In genomic region chr22:46507451-46508390, GRCh38 we compare ENCODE assay signal across 14 cellular contexts.
"Had no signal": no experiment of that assay in that cellular context is flagged by ENCODE, and none has a peak within 500 bp of the region (broad histone marks: within the 10 kb centered on the region; RNA-seq: fewer than 3 reads in every experiment).

No MANE protein-coding gene starts in this region.

- H3K9me3 ChIP-seq: gastrocnemius medialis, heart left ventricle, pancreas had no signal

- DNase-seq: activated CD4-positive, alpha-beta T cell treated with anti-CD3 and anti-CD28 coated beads, Interleukin-2, amount 50 U/mL, for 1 hour; activated naive CD4-positive, alpha-beta T cell; activated naive CD8-positive, alpha-beta T cell treated with anti-CD3 and anti-CD28 coated beads, Interleukin-2, amount 10 ng/mL, durations not matched to agents 7 days and 5 days; cerebellar nuclear complex; gastrocnemius medialis; left colon; midbrain; stimulated activated CD4-positive, alpha-beta T cell treated with anti-CD3 and anti-CD28 coated beads, Interleukin-12 subunit alpha, Interleukin-12 subunit beta, amount 100 ng/mL, for 4 hours; stimulated activated CD4-positive, alpha-beta T cell treated with anti-CD3 and anti-CD28 coated beads, Interleukin-2, amount 100 ng/mL, for 24 hours; T-helper 9 cell had no signal

- H3K4me1 ChIP-seq: gastrocnemius medialis, pancreas had no signal

- H3K27ac ChIP-seq: gastrocnemius medialis, heart left ventricle, pancreas had no signal

- ATAC-seq: activated CD4-positive, CD25-positive, alpha-beta regulatory T cell treated with anti-CD3 and anti-CD28 coated beads, Interleukin-2, amount 50 U/mL, for 24 hours; gastrocnemius medialis; heart left ventricle; left colon; pancreas had no signal

- H3K36me3 ChIP-seq: gastrocnemius medialis, heart left ventricle, pancreas had no signal

- H3K27me3 ChIP-seq: pancreas had no signal

- FAIRE-seq: pancreas had no signal

- H3K4me3 ChIP-seq: gastrocnemius medialis, heart left ventricle, lung, pancreas had no signal
